In genomic region chr16:58022601-58023371, GRCh38 we compare ENCODE assay signal across 8 cellular contexts. TPM values are rescaled to one million over a fixed set of nuclear protein-coding genes. Genes with fewer than 3 reads are reported as not detected.
DNase-seq lines count a peak whose midpoint lies in the region; ATAC-seq and TF ChIP-seq lines count a peak whose summit lies in the region.

No MANE protein-coding gene starts in this region.

- DNase-seq in COR-L47 (lab: John Stamatoyannopoulos, UW) = peak; percentile 92
- peak; percentile 46 for DNase-seq in NCI-H2196 (lab: John Stamatoyannopoulos, UW; ENCODE audit: unreplicated experiment)
- no peak for DNase-seq in neural crest cell (ENCODE audit: low read depth, low spot score)
- DNase-seq in cortex of kidney (lab: John Stamatoyannopoulos, UW) = no peak
- no peak for DNase-seq in AML-193 (lab: John Stamatoyannopoulos, UW)
- DNase-seq in naive thymus-derived CD4-positive, alpha-beta T cell = no peak
- DNase-seq in effector memory CD4-positive, alpha-beta T cell = no peak

- H3K27ac ChIP-seq in naive thymus-derived CD4-positive, alpha-beta T cell (ENCODE audit: low read depth, low read length) = no peak overlapping the region
- no peak overlapping the region for H3K27ac ChIP-seq in effector memory CD4-positive, alpha-beta T cell (ENCODE audit: insufficient read depth, low read length, poor library complexity, severe bottlenecking)

- H3K27me3 ChIP-seq in naive thymus-derived CD4-positive, alpha-beta T cell (ENCODE audit: control insufficient read depth in 2 of 2, insufficient read depth in 2 of 2, low read length in 2 of 2) = no peaks in the 10 kb centered on the region
- no peaks in the 10 kb centered on the region for H3K27me3 ChIP-seq in effector memory CD4-positive, alpha-beta T cell (replicated peaks; ENCODE audit: control insufficient read depth, insufficient read depth, low read length, poor library complexity, severe bottlenecking)

- CTCF ChIA-PET in naive thymus-derived CD4-positive, alpha-beta T cell (lab: Charles Lee) = interaction anchor here (1.1 to 1.4 kb wide), 3 partner anchors 12 to 87 kb away, joined by 4 to 5 read pairs (median 4); no protein-coding TSS in a partner anchor

- H3K4me3 ChIP-seq in naive thymus-derived CD4-positive, alpha-beta T cell (ENCODE audit: low read length) = no peak overlapping the region
- no peak overlapping the region for H3K4me3 ChIP-seq in effector memory CD4-positive, alpha-beta T cell (ENCODE audit: insufficient read depth, low read depth, low read length, poor library complexity, severe bottlenecking)

- no peaks in the 10 kb centered on the region for H3K36me3 Mint-ChIP-seq in neural crest cell (ENCODE audit: low read depth)
- H3K36me3 Mint-ChIP-seq in naive thymus-derived CD4-positive, alpha-beta T cell = peaks cover 0 to 5% (median 0%) of the 10 kb centered on the region in 5 donors

- intact Hi-C loops in naive thymus-derived CD4-positive, alpha-beta T cell (cut with micrococcal nuclease) = loop anchor here (5.0 to 10.0 kb wide), 2 partner anchors 230 to 612 kb away; no protein-coding TSS in a partner anchor

- H3K27me3 Mint-ChIP-seq in neural crest cell (ENCODE audit: low read depth) = peaks cover 26% of the 10 kb centered on the region
- H3K27me3 Mint-ChIP-seq in naive thymus-derived CD4-positive, alpha-beta T cell = peaks cover 0 to 22% (median 0%) of the 10 kb centered on the region in 5 donors

- peak; percentile 28 for ATAC-seq in esophagus mucosa
- no peak for ATAC-seq in naive thymus-derived CD4-positive, alpha-beta T cell

- peak overlapping the region; percentile 74 for H3K4me3 Mint-ChIP-seq in neural crest cell
- peak overlapping the region in 2 of 10 donors; percentile 9 to 51 for H3K4me3 Mint-ChIP-seq in naive thymus-derived CD4-positive, alpha-beta T cell

- POLR2A ChIA-PET in naive thymus-derived CD4-positive, alpha-beta T cell (lab: Charles Lee) = no interaction called here

- H3K4me1 Mint-ChIP-seq in neural crest cell = peaks cover 21% of the 10 kb centered on the region
- peaks cover 11 to 24% (median 18%) of the 10 kb centered on the region in 7 donors for H3K4me1 Mint-ChIP-seq in naive thymus-derived CD4-positive, alpha-beta T cell

- H3K4me1 ChIP-seq in naive thymus-derived CD4-positive, alpha-beta T cell (ENCODE audit: control insufficient read depth in 2 of 2, insufficient read depth in 2 of 2, low read length in 2 of 2) = peaks cover 9 to 15% of the 10 kb centered on the region in 2 donors
- H3K4me1 ChIP-seq in effector memory CD4-positive, alpha-beta T cell (ENCODE audit: control insufficient read depth, insufficient read depth, low read length, poor library complexity, severe bottlenecking) = peaks cover 21% of the 10 kb centered on the region

- no peak for TF ChIP-seq CTCF in neural crest cell (conservative IDR thresholded peaks at IDR 0.05)

- H3K9me3 Mint-ChIP-seq in neural crest cell = no peaks in the 10 kb centered on the region
- H3K9me3 Mint-ChIP-seq in naive thymus-derived CD4-positive, alpha-beta T cell = no peaks in the 10 kb centered on the region

- no peaks in the 10 kb centered on the region for H3K9me3 ChIP-seq in naive thymus-derived CD4-positive, alpha-beta T cell (ENCODE audit: control insufficient read depth in 2 of 3, low read length in 3 of 3)
- H3K9me3 ChIP-seq in effector memory CD4-positive, alpha-beta T cell (ENCODE audit: control insufficient read depth, low read length) = no peaks in the 10 kb centered on the region

- H3K27ac Mint-ChIP-seq in neural crest cell (ENCODE audit: unreplicated experiment) = no peak overlapping the region
- H3K27ac Mint-ChIP-seq in naive thymus-derived CD4-positive, alpha-beta T cell = peak overlapping the region in 1 of 9 donors; percentile 73

- H3K36me3 ChIP-seq in naive thymus-derived CD4-positive, alpha-beta T cell (ENCODE audit: control insufficient read depth in 2 of 3, insufficient read depth in 3 of 3, low read length in 3 of 3) = peaks cover 0 to 10% (median 0%) of the 10 kb centered on the region in 3 experiments
- no peaks in the 10 kb centered on the region for H3K36me3 ChIP-seq in effector memory CD4-positive, alpha-beta T cell (ENCODE audit: control insufficient read depth, insufficient read depth, low read length)

RNA-seq across cellular contexts. Expression of gene MMP15, which starts 2.8 kb away (rescaled TPM):
- total RNA-seq in esophagus mucosa (4.6 TPM), neural crest cell (36.6 and 38.9 TPM in 2 replicates)
- under 1 TPM; 0.20 to 0.85 (median 0.69) TPM for total RNA-seq in naive thymus-derived CD4-positive, alpha-beta T cell
- polyA plus RNA-seq in naive thymus-derived CD4-positive, alpha-beta T cell = under 1 TPM in 1 of 2 donors, not detected in 1; 0.06 TPM

RNA-seq across cellular contexts. Expression of gene USB1, which starts 21.6 kb away (rescaled TPM):
- total RNA-seq in esophagus mucosa (26.3 TPM), neural crest cell (74.8 and 77.5 TPM in 2 replicates)
- 10 to 100 TPM; 28.7 to 50.8 (median 28.9) TPM for total RNA-seq in naive thymus-derived CD4-positive, alpha-beta T cell
- polyA plus RNA-seq in naive thymus-derived CD4-positive, alpha-beta T cell = 10 to 100 TPM; 26.8 to 37.6 TPM

RNA-seq across cellular contexts. Expression of gene ZNF319, which starts 22.3 kb away (rescaled TPM):
- total RNA-seq in esophagus mucosa = 5.1 TPM
- 13.9 and 15.5 TPM in 2 replicates for total RNA-seq in neural crest cell
- 10 to 100 TPM; 11.2 to 20.8 (median 17.3) TPM for total RNA-seq in naive thymus-derived CD4-positive, alpha-beta T cell
- polyA plus RNA-seq in naive thymus-derived CD4-positive, alpha-beta T cell = 10 to 100 TPM in 1 of 2 donors, 1 to 10 TPM in 1; 4.4 to 11.8 TPM

RNA-seq across cellular contexts. Expression of gene CNGB1, which starts 51.9 kb away (rescaled TPM):
- 0.32 TPM for total RNA-seq in esophagus mucosa
- total RNA-seq in neural crest cell = 0.21 and 0.57 TPM in 2 replicates
- total RNA-seq in naive thymus-derived CD4-positive, alpha-beta T cell = not detected
- not detected for polyA plus RNA-seq in naive thymus-derived CD4-positive, alpha-beta T cell

Comparison
In these comparisons a context has a peak if more than half of its experiments do, and no peak if none do; other contexts are left out.
1. DNase-seq: peak in COR-L47 (single experiment) and NCI-H2196 (single experiment); none in neural crest cell (single experiment), cortex of kidney (single experiment), AML-193 (0 of 2), naive thymus-derived CD4-positive, alpha-beta T cell (0 of 9) and effector memory CD4-positive, alpha-beta T cell (0 of 3).